18 cellular contexts compared by ENCODE assay signal in the genomic region with DNA sequence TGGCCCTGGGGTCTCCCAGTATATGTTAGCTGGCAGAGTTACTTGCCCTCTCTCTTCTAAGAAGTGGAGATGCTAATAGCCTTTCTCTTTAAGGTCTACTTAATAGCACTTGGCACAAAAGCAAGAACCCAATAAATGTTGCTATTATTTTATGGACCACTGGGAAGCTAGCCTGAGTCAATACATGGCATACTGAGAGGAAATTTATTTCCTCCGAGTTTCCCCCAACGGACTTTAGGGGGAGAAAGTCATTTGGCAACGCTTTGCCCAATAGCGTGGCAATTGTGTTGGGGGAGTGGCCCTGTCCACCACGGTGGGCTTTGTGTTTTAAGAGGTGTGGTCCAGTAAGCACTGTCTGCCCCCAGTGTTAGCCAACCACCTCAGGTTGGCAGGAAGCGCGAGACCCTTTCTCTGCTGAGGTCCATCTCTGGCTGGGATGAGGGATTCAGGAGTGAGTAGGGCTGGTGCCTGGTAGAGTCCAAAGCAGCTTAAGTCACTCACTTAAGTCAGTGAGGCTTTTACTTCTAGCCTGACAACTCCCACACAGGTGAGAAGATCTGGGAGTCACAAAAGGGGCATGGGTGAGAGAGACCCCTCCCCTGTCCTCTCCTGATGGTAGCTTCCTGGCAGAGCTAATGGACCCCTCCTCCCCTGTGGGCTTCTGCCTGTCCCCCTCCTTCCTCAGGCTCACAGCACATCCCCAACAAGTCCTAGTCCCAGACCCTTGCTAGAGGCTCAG.
DNase-seq lines count a peak whose midpoint lies in the region; ATAC-seq and TF ChIP-seq lines count a peak whose summit lies in the region.
"Had no signal": no experiment of that assay in that cellular context is flagged by ENCODE, and none has a peak within 500 bp of the region (broad histone marks: within the 10 kb centered on the region; RNA-seq: fewer than 3 reads in every experiment).

No MANE protein-coding gene starts in this region.

- no peaks in the 10 kb centered on the region for H3K27me3 ChIP-seq in PC-3 (ENCODE audit: low read length)
- H3K27me3 ChIP-seq in fibroblast of lung (ENCODE audit: control insufficient read depth, insufficient read depth, low read length): no peaks in the 10 kb centered on the region
- H3K27me3 ChIP-seq in skeletal muscle satellite cell (ENCODE audit: control insufficient read depth, insufficient read depth, low read length): no peaks in the 10 kb centered on the region
- H3K27me3 ChIP-seq: ovary, spleen had no signal

- H3K36me3 ChIP-seq in PC-3 (ENCODE audit: low read depth, low read length) (no peaks in the 10 kb centered on the region), fibroblast of lung (ENCODE audit: control insufficient read depth, insufficient read depth, low read length) (no peaks in the 10 kb centered on the region), skeletal muscle satellite cell (ENCODE audit: insufficient read depth, low read length) (no peaks in the 10 kb centered on the region)
- H3K36me3 ChIP-seq: ovary, spleen had no signal

- H3K27ac ChIP-seq in PC-3 (ENCODE audit: low read length) (peak overlapping the region; percentile 20; the same call in 1 of the 2 replicates), fibroblast of lung (ENCODE audit: insufficient read depth, low read length) (no peak overlapping the region)
- H3K27ac ChIP-seq: coronary artery, HL-60, ovary, spleen had no signal

- H3K9me3 Mint-ChIP-seq in activated CD4-positive, alpha-beta T cell treated with anti-CD3 and anti-CD28 coated beads for 36 hours (ENCODE audit: low read depth): no peaks in the 10 kb centered on the region
- H3K9me3 Mint-ChIP-seq: stimulated activated naive B cell treated with anti-CD40 and anti-IgM and Interleukin-4, amounts not matched to agents 10 μg/mL and 1 μg/mL and 100 μg/mL, for 72 hours had no signal

- H3K79me2 ChIP-seq in PC-3 (ENCODE audit: low read length) (no peaks in the 10 kb centered on the region), fibroblast of lung (ENCODE audit: control insufficient read depth, insufficient read depth, low read length) (no peaks in the 10 kb centered on the region)

- H3K4me3 Mint-ChIP-seq in activated CD4-positive, alpha-beta T cell treated with anti-CD3 and anti-CD28 coated beads for 36 hours: no peak overlapping the region
- H3K4me3 Mint-ChIP-seq: stimulated activated naive B cell treated with anti-CD40 and anti-IgM and Interleukin-4, amounts not matched to agents 10 μg/mL and 1 μg/mL and 100 μg/mL, for 72 hours had no signal

- H3K4me1 Mint-ChIP-seq in activated CD4-positive, alpha-beta T cell treated with anti-CD3 and anti-CD28 coated beads for 36 hours: peaks cover 45% of the 10 kb centered on the region

- H2AFZ ChIP-seq in PC-3 (ENCODE audit: low read length) (no peak overlapping the region), fibroblast of lung (ENCODE audit: low read length) (peak overlapping the region; percentile 76)

- no peaks in the 10 kb centered on the region for H3K9me2 ChIP-seq in PC-3 (replicated peaks; ENCODE audit: low read length)

- CTCF ChIA-PET in activated CD4-positive, alpha-beta T cell treated with anti-CD3 and anti-CD28 coated beads for 36 hours (lab: Charles Lee): interaction anchor here (0.5 to 0.8 kb wide), 2 partner anchors 87 to 108 kb away, joined by 3 read pairs; a partner anchor contains a TSS
- CTCF ChIA-PET in PC-3 (lab: Charles Lee): no interaction called here

- H3K4me2 ChIP-seq in PC-3 (ENCODE audit: low read length) (no peak overlapping the region), fibroblast of lung (ENCODE audit: extremely low read depth, insufficient read depth, low read length) (peak overlapping the region; percentile 15), skeletal muscle satellite cell (ENCODE audit: low read length) (peak overlapping the region; percentile 46)

- H3K4me3 ChIP-seq in PC-3 (ENCODE audit: low read length) (no peak overlapping the region), fibroblast of lung (replicated peaks in 1 of 4; ENCODE audit: control extremely low read depth in 1 of 4, insufficient read depth in 1 of 4, low read depth in 3 of 4, low read length in 4 of 4) (no peak overlapping the region), skeletal muscle satellite cell (ENCODE audit: low read length) (no peak overlapping the region)
- H3K4me3 ChIP-seq: coronary artery, ovary, spleen had no signal

- no peak for ATAC-seq in activated CD4-positive, alpha-beta T cell treated with anti-CD3 and anti-CD28 coated beads for 36 hours
- peak; percentile 30 for ATAC-seq in PC-3
- ATAC-seq: stimulated activated naive B cell treated with anti-CD40 and anti-IgM and Interleukin-4, amounts not matched to agents 10 μg/mL and 1 μg/mL and 100 μg/mL, for 72 hours had no signal

- H3K36me3 Mint-ChIP-seq in activated CD4-positive, alpha-beta T cell treated with anti-CD3 and anti-CD28 coated beads for 36 hours (ENCODE audit: low read depth): no peaks in the 10 kb centered on the region

- intact Hi-C loops in activated CD4-positive, alpha-beta T cell treated with anti-CD3 and anti-CD28 coated beads for 36 hours (cut with DNase I, micrococcal nuclease): no loop called here
- intact Hi-C loops in PC-3 (cut with micrococcal nuclease): no loop called here

- H3K27me3 Mint-ChIP-seq in activated CD4-positive, alpha-beta T cell treated with anti-CD3 and anti-CD28 coated beads for 36 hours: no peaks in the 10 kb centered on the region

- no peaks in the 10 kb centered on the region for H3K9me3 ChIP-seq in PC-3 (ENCODE audit: low read length)
- no peaks in the 10 kb centered on the region for H3K9me3 ChIP-seq in fibroblast of lung (ENCODE audit: control insufficient read depth, insufficient read depth, low read depth, low read length)
- H3K9me3 ChIP-seq in skeletal muscle satellite cell (replicated peaks; ENCODE audit: low read length): no peaks in the 10 kb centered on the region
- H3K9me3 ChIP-seq: ovary, spleen had no signal

- no peaks in the 10 kb centered on the region for H3F3A ChIP-seq in PC-3 (ENCODE audit: low read length, unreplicated experiment)

- TF ChIP-seq CTCF in PC-3 (conservative IDR thresholded peaks at IDR 0.05; ENCODE audit: low read depth, low read length): no peak
- no peak for TF ChIP-seq CTCF in fibroblast of lung (conservative IDR thresholded peaks at IDR 0.05 in 1 of 2, IDR thresholded peaks at IDR 0.05 in 1 of 2; ENCODE audit: low read depth in 1 of 2, low read length in 2 of 2)

- H3K9ac ChIP-seq in PC-3 (ENCODE audit: low read length): no peak overlapping the region; the same call in 1 of the 2 replicates
- H3K9ac ChIP-seq in fibroblast of lung (ENCODE audit: insufficient read depth, low read length): no peak overlapping the region
- H3K9ac ChIP-seq in skeletal muscle satellite cell (ENCODE audit: low read depth, low read length): peak overlapping the region; percentile 72

- peak overlapping the region; percentile 17 for H3K27ac Mint-ChIP-seq in activated CD4-positive, alpha-beta T cell treated with anti-CD3 and anti-CD28 coated beads for 36 hours

- peaks cover 17% of the 10 kb centered on the region for H3K4me1 ChIP-seq in PC-3 (ENCODE audit: insufficient read depth, low read length)
- H3K4me1 ChIP-seq in fibroblast of lung (ENCODE audit: control insufficient read depth, extremely low read depth, insufficient read depth, low read length): peaks cover 28% of the 10 kb centered on the region
- H3K4me1 ChIP-seq in skeletal muscle satellite cell (ENCODE audit: control insufficient read depth, insufficient read depth, low read length): peaks cover 44% of the 10 kb centered on the region

- POLR2A ChIA-PET in activated CD4-positive, alpha-beta T cell treated with anti-CD3 and anti-CD28 coated beads for 36 hours (lab: Charles Lee): no interaction called here
- POLR2A ChIA-PET in PC-3 (lab: Charles Lee; ENCODE audit: unreplicated experiment): interaction anchor here (0.5 kb wide), 1 partner anchor 184 kb away, joined by 17 read pairs; no protein-coding TSS in a partner anchor

- DNase-seq in activated CD4-positive, alpha-beta T cell treated with anti-CD3 and anti-CD28 coated beads for 36 hours: no peak
- DNase-seq in activated CD4-positive, alpha-beta T cell treated with anti-CD3 and anti-CD28 coated beads for 1 hour: no peak
- DNase-seq in PC-3: peak; percentile 17
- DNase-seq in fibroblast of lung (ENCODE audit: low read depth in 2 of 2): no peak
- no peak for DNase-seq in DMS 273 (lab: John Stamatoyannopoulos, UW; ENCODE audit: unreplicated experiment)
- DNase-seq in activated naive CD4-positive, alpha-beta T cell treated with anti-CD3 and anti-CD28 coated beads, Interleukin-2, amount 50 U/mL, for 16 hours: no peak
- no peak for DNase-seq in retina
- DNase-seq: activated naive CD4-positive, alpha-beta T cell treated with Interleukin-2 at 50 U/mL for 16 hours; glutamatergic neuron; NCI-H1048; NCI-H69; spleen; stimulated activated naive B cell treated with anti-CD40 and anti-IgM and Interleukin-4, amounts not matched to agents 10 μg/mL and 1 μg/mL and 100 μg/mL, for 72 hours; trophoblast cell had no signal

- H4K20me1 ChIP-seq in PC-3 (ENCODE audit: low read length) (no peaks in the 10 kb centered on the region), fibroblast of lung (ENCODE audit: control insufficient read depth, extremely low read depth, insufficient read depth, low read length) (no peaks in the 10 kb centered on the region)

- BruUV-seq in PC-3 (replicated peaks; lab: Mats Ljungman, UMichigan): no TSS peak
